26 cellular contexts compared by ENCODE assay signal in the genomic region with DNA sequence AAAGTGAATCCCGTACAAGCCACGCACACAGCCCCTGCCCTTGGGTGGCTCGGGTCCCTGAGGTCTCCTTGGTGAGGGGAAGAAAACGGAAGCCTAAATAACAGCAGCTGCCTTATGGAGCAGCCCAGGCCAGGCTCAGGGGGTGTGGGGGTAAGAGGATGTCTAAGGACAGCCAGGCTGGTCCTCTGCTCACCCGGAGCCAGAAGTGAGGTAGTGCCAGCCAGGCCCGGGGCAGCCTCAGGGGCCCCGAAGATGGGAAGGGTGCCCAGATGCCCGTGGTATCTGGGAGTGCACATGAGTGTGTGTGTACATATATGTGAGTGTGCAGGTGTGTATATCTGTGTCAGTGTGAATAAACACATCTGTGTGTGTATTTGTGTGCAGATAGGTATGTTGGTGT.
"Had no signal": no experiment of that assay in that cellular context is flagged by ENCODE, and none has a peak within 500 bp of the region (broad histone marks: within the 10 kb centered on the region; RNA-seq: fewer than 3 reads in every experiment).

No MANE protein-coding gene starts in this region.

- H3K4me3 ChIP-seq: dorsolateral prefrontal cortex, gastrocnemius medialis, neural progenitor cell, psoas muscle, smooth muscle cell, testis, tibial artery had no signal

- H2AFZ ChIP-seq: neural progenitor cell had no signal

- H3K4me2 ChIP-seq: neural progenitor cell, smooth muscle cell had no signal

- H3K9me3 ChIP-seq: gastrocnemius medialis, psoas muscle, testis, tibial artery had no signal

- H3K36me3 ChIP-seq: gastrocnemius medialis, neural progenitor cell, tibial artery had no signal

- H3K9ac ChIP-seq: neural progenitor cell had no signal

- H3K27me3 ChIP-seq: neural progenitor cell, testis had no signal

- H3K4me3 Mint-ChIP-seq: endodermal cell; nephron; neural progenitor cell; stimulated activated effector memory CD8-positive, alpha-beta T cell treated with anti-CD3 and anti-CD28 coated beads, Interleukin-12 subunit alpha, Interleukin-12 subunit beta, amount 100 ng/mL, for 72 hours; type B pancreatic cell had no signal

- H3K4me1 Mint-ChIP-seq: endodermal cell; stimulated activated effector memory CD8-positive, alpha-beta T cell treated with anti-CD3 and anti-CD28 coated beads, Interleukin-12 subunit alpha, Interleukin-12 subunit beta, amount 100 ng/mL, for 72 hours had no signal

- H3K27ac Mint-ChIP-seq: endodermal cell; nephron; neural progenitor cell; stimulated activated effector memory CD8-positive, alpha-beta T cell treated with anti-CD3 and anti-CD28 coated beads, Interleukin-12 subunit alpha, Interleukin-12 subunit beta, amount 100 ng/mL, for 72 hours; type B pancreatic cell had no signal

- H3K4me1 ChIP-seq: gastrocnemius medialis, testis, tibial artery had no signal

- H3K9me3 Mint-ChIP-seq: endodermal cell; nephron; neural progenitor cell; stimulated activated effector memory CD8-positive, alpha-beta T cell treated with anti-CD3 and anti-CD28 coated beads, Interleukin-12 subunit alpha, Interleukin-12 subunit beta, amount 100 ng/mL, for 72 hours; type B pancreatic cell had no signal

- DNase-seq: caudate nucleus; cerebellar nuclear complex; effector CD4-positive, alpha-beta T cell; endodermal cell; foreskin fibroblast; gastrocnemius medialis; head of caudate nucleus; mesendoderm; nucleus accumbens; psoas muscle; right cardiac atrium; stimulated activated CD4-positive, alpha-beta T cell treated with anti-CD3 and anti-CD28 coated beads, Interleukin-2, amount 100 ng/mL, for 24 hours; stimulated activated CD4-positive, alpha-beta T cell treated with anti-CD3 and anti-CD28 coated beads, Interleukin-4, amount 100 ng/mL, for 24 hours; stimulated activated naive CD8-positive, alpha-beta T cell treated with anti-CD3 and anti-CD28 coated beads, Interleukin-15, Interleukin-2, amounts not matched to agents 100 U/mL and 50 U/mL, for 24 hours; substantia nigra; testis had no signal

- H3K27ac ChIP-seq: dorsolateral prefrontal cortex, epithelial cell of prostate, gastrocnemius medialis, neural progenitor cell, psoas muscle, testis, tibial artery had no signal

- H3K36me3 Mint-ChIP-seq: neural progenitor cell; stimulated activated effector memory CD8-positive, alpha-beta T cell treated with anti-CD3 and anti-CD28 coated beads, Interleukin-12 subunit alpha, Interleukin-12 subunit beta, amount 100 ng/mL, for 72 hours; type B pancreatic cell had no signal

- ATAC-seq: esophagus mucosa; gastrocnemius medialis; left lobe of liver; psoas muscle; right cardiac atrium; stimulated activated effector memory CD8-positive, alpha-beta T cell treated with anti-CD3 and anti-CD28 coated beads, Interleukin-12 subunit alpha, Interleukin-12 subunit beta, amount 100 ng/mL, for 72 hours; stimulated activated naive CD8-positive, alpha-beta T cell treated with anti-CD3 and anti-CD28 coated beads, Interleukin-15, Interleukin-2, amounts not matched to agents 100 U/mL and 50 U/mL, for 24 hours had no signal
